1 cellular context compared by ENCODE assay signal in the genomic region with DNA sequence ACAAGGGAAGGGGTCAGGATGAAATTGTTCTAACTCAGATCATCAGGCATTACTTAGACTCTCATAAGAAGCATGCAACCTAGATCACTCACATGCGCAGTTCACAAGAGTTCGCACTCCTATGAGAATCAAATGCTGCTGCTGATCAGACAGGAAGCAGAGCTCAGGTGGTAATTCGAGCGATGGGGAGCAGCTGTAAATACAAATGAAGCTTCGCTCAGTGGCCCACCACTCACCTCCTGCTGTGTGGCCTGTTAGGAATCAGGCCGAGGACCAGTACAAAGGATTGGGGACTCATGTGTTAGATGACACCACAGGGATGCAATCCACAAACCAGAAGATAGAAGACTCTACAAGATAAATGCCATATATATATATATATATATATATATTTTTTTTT.
TF ChIP-seq lines count a peak whose summit lies in the region.

No MANE protein-coding gene starts in this region.

TF ChIP-seq in K562, 482 proteins besides CTCF, POLR2A, EP300 and RAD21 (continued from another document):
- TF ChIP-seq, protein P1, sequence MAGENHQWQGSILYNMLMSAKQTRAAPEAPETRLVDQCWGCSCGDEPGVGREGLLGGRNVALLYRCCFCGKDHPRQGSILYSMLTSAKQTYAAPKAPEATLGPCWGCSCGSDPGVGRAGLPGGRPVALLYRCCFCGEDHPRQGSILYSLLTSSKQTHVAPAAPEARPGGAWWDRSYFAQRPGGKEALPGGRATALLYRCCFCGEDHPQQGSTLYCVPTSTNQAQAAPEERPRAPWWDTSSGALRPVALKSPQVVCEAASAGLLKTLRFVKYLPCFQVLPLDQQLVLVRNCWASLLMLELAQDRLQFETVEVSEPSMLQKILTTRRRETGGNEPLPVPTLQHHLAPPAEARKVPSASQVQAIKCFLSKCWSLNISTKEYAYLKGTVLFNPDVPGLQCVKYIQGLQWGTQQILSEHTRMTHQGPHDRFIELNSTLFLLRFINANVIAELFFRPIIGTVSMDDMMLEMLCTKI (IDR thresholded peaks at IDR 0.05; ENCODE audit: partially characterized antibody): no peak
- TF ChIP-seq ZNF282 (CRISPR knock-in tag; IDR thresholded peaks at IDR 0.05): no peak
- no peak for TF ChIP-seq ZFP1 (CRISPR knock-in tag; IDR thresholded peaks at IDR 0.05)
- no peak for TF ChIP-seq ZKSCAN1 (IDR thresholded peaks at IDR 0.05; ENCODE audit: low read depth, low read length)
- TF ChIP-seq ATF7 (IDR thresholded peaks at IDR 0.05): no peak
